Comparison of ENCODE assay signal across 8 cellular contexts in the genomic region with DNA sequence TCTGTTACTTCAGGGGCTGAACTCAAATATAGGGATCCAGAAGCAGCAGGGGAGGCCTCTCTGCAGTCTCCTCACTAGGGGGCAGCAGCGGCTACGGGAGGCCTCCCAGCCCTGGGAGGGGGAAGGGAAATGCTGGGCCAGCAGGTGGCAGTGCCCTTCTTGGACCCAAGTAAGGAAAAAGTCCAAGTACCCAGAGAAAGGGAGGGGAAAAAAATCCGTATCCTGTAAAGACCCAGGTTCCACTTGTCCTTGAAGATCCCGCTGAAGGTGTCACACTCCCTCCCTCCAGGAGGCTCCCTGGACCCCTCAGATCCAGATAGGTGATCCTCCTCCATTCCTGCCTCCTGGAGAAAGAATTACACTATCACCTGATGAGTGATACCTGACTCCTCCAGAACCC. TPM values are rescaled to one million over a fixed set of nuclear protein-coding genes. Genes with fewer than 3 reads are reported as not detected.
DNase-seq lines count a peak whose midpoint lies in the region; ATAC-seq and TF ChIP-seq lines count a peak whose summit lies in the region.

No MANE protein-coding gene starts in this region.

- no peak for ATAC-seq in GM18868 (IDR thresholded peaks at IDR 0.05; ENCODE audit: unreplicated experiment)

- no peaks in the 10 kb centered on the region for H3K36me3 Mint-ChIP-seq in MCF 10A (ENCODE audit: insufficient read depth, unreplicated experiment)

- peak overlapping the region; percentile 94 for H3K27ac ChIP-seq in WERI-Rb-1

- no peaks in the 10 kb centered on the region for H3K36me3 ChIP-seq in WERI-Rb-1

- peak; percentile 86 for DNase-seq in AG08396 (ENCODE audit: low spot score)
- peak; percentile 82 for DNase-seq in GM20000 (ENCODE audit: low spot score)
- peak; percentile 84 for DNase-seq in NCI-H2227 (lab: John Stamatoyannopoulos, UW; ENCODE audit: unreplicated experiment)
- peak; percentile 99 for DNase-seq in WERI-Rb-1
- DNase-seq in MCF 10A (ENCODE audit: unreplicated experiment), result peak; percentile 97
- peak; percentile 60 for DNase-seq in iris pigment epithelial cell (ENCODE audit: low read depth)
- peak; percentile 84 for DNase-seq in stimulated activated CD4-positive, alpha-beta T cell treated with anti-CD3 and anti-CD28 coated beads, Interleukin-2, amount 100 ng/mL, for 24 hours

- H3K9me3 Mint-ChIP-seq in MCF 10A (ENCODE audit: unreplicated experiment), result no peaks in the 10 kb centered on the region

- CTCF ChIA-PET in MCF 10A (lab: Yijun Ruan, JAX), result interaction anchor here (0.5 to 27.7 kb wide), 79 partner anchors 11 to 1083 kb away, joined by 3 to 1857 read pairs (median 5); partner anchors contain the start of genes KLHDC8A and NUAK2

- H3K27ac Mint-ChIP-seq in MCF 10A (ENCODE audit: low read depth, unreplicated experiment), result no peak overlapping the region

- BruUV-seq in MCF 10A (replicated peaks; lab: Mats Ljungman, UMichigan), result no TSS peak

- intact Hi-C loops in MCF 10A (cut with micrococcal nuclease), result loop anchor here (1.0 kb wide), 5 partner anchors 17 to 322 kb away; no protein-coding TSS in a partner anchor

- H3K4me3 ChIP-seq in WERI-Rb-1 (ENCODE audit: low read depth, low read length), result no peak overlapping the region

- no peaks in the 10 kb centered on the region for H3K27me3 ChIP-seq in WERI-Rb-1 (ENCODE audit: insufficient read depth, low read depth, severe bottlenecking)

- H3K9me3 ChIP-seq in WERI-Rb-1 (ENCODE audit: severe bottlenecking), result no peaks in the 10 kb centered on the region

- POLR2A ChIA-PET in MCF 10A (lab: Yijun Ruan, JAX), result interaction anchor here (0.6 to 1.4 kb wide), 5 partner anchors 11 to 49 kb away, joined by 3 to 4 read pairs (median 3); no protein-coding TSS in a partner anchor

- H3K27me3 Mint-ChIP-seq in MCF 10A (ENCODE audit: insufficient read depth, unreplicated experiment), result peaks cover 17% of the 10 kb centered on the region

- H3K4me1 Mint-ChIP-seq in MCF 10A (ENCODE audit: insufficient read depth, unreplicated experiment), result peaks cover 4% of the 10 kb centered on the region

- TF ChIP-seq CTCF in GM20000 (IDR thresholded peaks at IDR 0.05; ENCODE audit: extremely low read depth, missing control alignments) (peak; percentile 93), WERI-Rb-1 (IDR thresholded peaks at IDR 0.05; ENCODE audit: low read depth, low read length) (peak; percentile 100), MCF 10A (IDR thresholded peaks at IDR 0.05; ENCODE audit: unreplicated experiment) (peak; percentile 100)

- H3K4me3 Mint-ChIP-seq in MCF 10A (ENCODE audit: unreplicated experiment), result no peak overlapping the region

RNA-seq across cellular contexts. Expression of gene NUAK2, which starts 14.1 kb away (rescaled TPM):
- total RNA-seq in MCF 10A (2022), result 2.8 and 6.0 TPM in 2 replicates

RNA-seq across cellular contexts. Expression of gene KLHDC8A, which starts 21.0 kb away (rescaled TPM):
- not detected in 2 replicates for total RNA-seq in MCF 10A (2022)
